In genomic region chr2:17752892-17753802, GRCh38 we compare ENCODE assay signal across 4 cellular contexts.
TF ChIP-seq lines count a peak whose summit lies in the region.

No MANE protein-coding gene starts in this region.

TF ChIP-seq in A549, 52 proteins besides CTCF, POLR2A, EP300 and RAD21 (continues in another document):
- TF ChIP-seq JUN (IDR thresholded peaks at IDR 0.05) (peak in 1 of 2 experiments; percentile 85; a peak in 3 of 5 replicates), TFCP2L1 (CRISPR knock-in tag; IDR thresholded peaks at IDR 0.05) (peak; percentile 80), ZSCAN20 (CRISPR knock-in tag; IDR thresholded peaks at IDR 0.05) (no peak), RNF2 (IDR thresholded peaks at IDR 0.05; ENCODE audit: borderline replicate concordance, low read depth) (no peak), RFX5 (IDR thresholded peaks at IDR 0.05) (no peak), MYC (IDR thresholded peaks at IDR 0.05; ENCODE audit: borderline replicate concordance, low read length) (0 out of 2 replicates have a peak, but pooled peaks have one; percentile 14), MAX (IDR thresholded peaks at IDR 0.05) (peak; percentile 74), BCL3 (IDR thresholded peaks at IDR 0.05) (peak; percentile 76), HDAC2 (IDR thresholded peaks at IDR 0.05) (no peak), CEBPB (IDR thresholded peaks at IDR 0.05) (no peak), BHLHE40 (IDR thresholded peaks at IDR 0.05; ENCODE audit: low read depth, low read length) (no peak), KDM5A (IDR thresholded peaks at IDR 0.05) (no peak), HMGXB4 (CRISPR knock-in tag; IDR thresholded peaks at IDR 0.05; ENCODE audit: borderline replicate concordance) (no peak), ZC3H11A (IDR thresholded peaks at IDR 0.05) (no peak), POLR2AphosphoS2 (conservative IDR thresholded peaks at IDR 0.05; ENCODE audit: low read length) (no peak), HES2 (IDR thresholded peaks at IDR 0.05) (no peak), SMC3 (IDR thresholded peaks at IDR 0.05) (no peak)

TF ChIP-seq in HEK293, 187 proteins besides CTCF, POLR2A, EP300 and RAD21 (continues in another document):
- TF ChIP-seq ZNF677 (tag by site-specific recombination; IDR thresholded peaks at IDR 0.05) (no peak), GLIS2 (tag by site-specific recombination; IDR thresholded peaks at IDR 0.05) (peak; percentile 87), MZF1 (tag by site-specific recombination; IDR thresholded peaks at IDR 0.05; ENCODE audit: borderline replicate concordance) (no peak), ZXDB (tag by site-specific recombination; IDR thresholded peaks at IDR 0.05) (peak; percentile 13; the same call in 1 of the 2 replicates), SP3 (tag by site-specific recombination; IDR thresholded peaks at IDR 0.05) (peak; percentile 35; the same call in 1 of the 2 replicates), KLF16 (tag by site-specific recombination; IDR thresholded peaks at IDR 0.05) (0 out of 2 replicates have a peak, but pooled peaks have one; percentile 38), ZBTB10 (tag by site-specific recombination; IDR thresholded peaks at IDR 0.05) (peak; percentile 50; the same call in 1 of the 2 replicates), SP7 (tag by site-specific recombination; IDR thresholded peaks at IDR 0.05) (no peak), OSR2 (tag by site-specific recombination; IDR thresholded peaks at IDR 0.05) (no peak), ZBTB11 (tag by site-specific recombination; conservative IDR thresholded peaks at IDR 0.05; ENCODE audit: low read depth) (no peak), ZBTB17 (tag by site-specific recombination; IDR thresholded peaks at IDR 0.05) (no peak), ZFP37 (tag by site-specific recombination; IDR thresholded peaks at IDR 0.05) (peak; percentile 59; the same call in 1 of the 2 replicates), TRIM28 (IDR thresholded peaks at IDR 0.05; ENCODE audit: borderline replicate concordance, low read length) (no peak)

TF ChIP-seq in WTC11, 78 proteins besides CTCF, POLR2A, EP300 and RAD21 (continues in another document):
- TF ChIP-seq GTF2I (CRISPR knock-in tag; conservative IDR thresholded peaks at IDR 0.05) (no peak), NR1H2 (CRISPR knock-in tag; IDR thresholded peaks at IDR 0.05) (no peak), JUN (CRISPR knock-in tag; IDR thresholded peaks at IDR 0.05) (no peak), ATF6 (CRISPR knock-in tag; IDR thresholded peaks at IDR 0.05) (no peak), NR2C2 (CRISPR knock-in tag; IDR thresholded peaks at IDR 0.05) (no peak), HMGXB4 (CRISPR knock-in tag; IDR thresholded peaks at IDR 0.05) (peak; percentile 65; the same call in 1 of the 2 replicates), ATF3 (CRISPR knock-in tag; conservative IDR thresholded peaks at IDR 0.05) (no peak), EMX1 (CRISPR knock-in tag; IDR thresholded peaks at IDR 0.05) (no peak), ETV6 (CRISPR knock-in tag; IDR thresholded peaks at IDR 0.05) (no peak; the same call in 1 of the 2 replicates), ZNF671 (CRISPR knock-in tag; IDR thresholded peaks at IDR 0.05) (no peak), CREB1 (CRISPR knock-in tag; IDR thresholded peaks at IDR 0.05) (no peak), ELF4 (CRISPR knock-in tag; IDR thresholded peaks at IDR 0.05; ENCODE audit: low read depth) (0 out of 2 replicates have a peak, but pooled peaks have one; percentile 46), SMAD3 (CRISPR knock-in tag; IDR thresholded peaks at IDR 0.05; ENCODE audit: borderline replicate concordance) (0 out of 2 replicates have a peak, but pooled peaks have one; percentile 20), AR (CRISPR knock-in tag; IDR thresholded peaks at IDR 0.05) (no peak), FOXK1 (CRISPR knock-in tag; IDR thresholded peaks at IDR 0.05) (no peak), MLX (CRISPR knock-in tag; IDR thresholded peaks at IDR 0.05) (no peak), ZNF121 (CRISPR knock-in tag; IDR thresholded peaks at IDR 0.05) (no peak), HMGA2 (CRISPR knock-in tag; IDR thresholded peaks at IDR 0.05) (no peak), ZNF396 (CRISPR knock-in tag; IDR thresholded peaks at IDR 0.05; ENCODE audit: borderline replicate concordance) (no peak)

TF ChIP-seq in H1, 55 proteins besides CTCF, POLR2A, EP300 and RAD21:
- peak; percentile 80 for TF ChIP-seq E2F6 (IDR thresholded peaks at IDR 0.05)
- TF ChIP-seq CHD2 (IDR thresholded peaks at IDR 0.05; ENCODE audit: low read length) = no peak
- TF ChIP-seq TAF7 (optimal IDR thresholded peaks at IDR 0.05; ENCODE audit: borderline replicate concordance, low read depth, low read length) = peak; percentile 10
- peak; percentile 21; the same call in 1 of the 2 replicates for TF ChIP-seq TBP (IDR thresholded peaks at IDR 0.05; ENCODE audit: low read depth, low read length)
- TF ChIP-seq PHF8 (conservative IDR thresholded peaks at IDR 0.05; ENCODE audit: low read depth, low read length) = peak; percentile 67
- TF ChIP-seq SUZ12 (IDR thresholded peaks at IDR 0.05; ENCODE audit: low read length) = no peak
- TF ChIP-seq ASH2L (IDR thresholded peaks at IDR 0.05; ENCODE audit: low read length) = peak; percentile 95
- TF ChIP-seq SIN3A (conservative IDR thresholded peaks at IDR 0.05 in 1 of 2, IDR thresholded peaks at IDR 0.05 in 1 of 2; ENCODE audit: low read depth in 1 of 2, low read length in 2 of 2) = peak in 1 of 2 experiments; percentile 25; a peak in 1 of 4 replicates
- 0 out of 4 replicates have a peak, but pooled peaks of 1 of the 2 experiments have one; percentile 45 for TF ChIP-seq HDAC2 (IDR thresholded peaks at IDR 0.05; ENCODE audit: borderline replicate concordance in 1 of 2, low read depth in 2 of 2, low read length in 2 of 2)
- no peak for TF ChIP-seq YY1 (IDR thresholded peaks at IDR 0.05; ENCODE audit: low read depth, low read length)
- TF ChIP-seq TAF1 (IDR thresholded peaks at IDR 0.05; ENCODE audit: low read depth, low read length) = peak; percentile 65
- no peak for TF ChIP-seq EZH2 (IDR thresholded peaks at IDR 0.05; ENCODE audit: low read depth, low read length, severe bottlenecking)
- peak; percentile 73; the same call in 1 of the 2 replicates for TF ChIP-seq MAX (IDR thresholded peaks at IDR 0.05)
- no peak for TF ChIP-seq RNF2 (IDR thresholded peaks at IDR 0.05; ENCODE audit: borderline replicate concordance, low read depth, low read length, missing control alignments, poor library complexity, severe bottlenecking)
- no peak for TF ChIP-seq EGR1 (IDR thresholded peaks at IDR 0.05; ENCODE audit: borderline replicate concordance, low read depth, low read length)
- peak; percentile 59 for TF ChIP-seq KDM4A (IDR thresholded peaks at IDR 0.05; ENCODE audit: low read depth, low read length, severe bottlenecking)
- no peak for TF ChIP-seq RFX5 (IDR thresholded peaks at IDR 0.05; ENCODE audit: borderline replicate concordance, low read depth, low read length)
- no peak for TF ChIP-seq USF2 (IDR thresholded peaks at IDR 0.05; ENCODE audit: low read length)
- TF ChIP-seq RBBP5 (IDR thresholded peaks at IDR 0.05; ENCODE audit: borderline replicate concordance, low read depth, low read length) = no peak; the same call in 1 of the 2 replicates
